ENCODE assay signal across 23 cellular contexts in genomic region chr13:35700661-35701060, GRCh38.
DNase-seq lines count a peak whose midpoint lies in the region; ATAC-seq, FAIRE-seq and TF ChIP-seq lines count a peak whose summit lies in the region.
"Had no signal": no experiment of that assay in that cellular context is flagged by ENCODE, and none has a peak within 500 bp of the region (broad histone marks: within the 10 kb centered on the region; RNA-seq: fewer than 3 reads in every experiment).

No MANE protein-coding gene starts in this region.

- ATAC-seq in stimulated activated naive CD8-positive, alpha-beta T cell treated with anti-CD3 and anti-CD28 coated beads, Interleukin-15, Interleukin-2, amounts not matched to agents 100 U/mL and 50 U/mL, for 24 hours, result no peak
- ATAC-seq: activated CD8-positive, alpha-beta T cell treated with anti-CD3 and anti-CD28 coated beads, Interleukin-2, amount 10 ng/mL, durations not matched to agents 7 days and 5 days; stimulated activated naive B cell treated with anti-CD40 and anti-IgM and Interleukin-4, amounts not matched to agents 10 μg/mL and 1 μg/mL and 100 μg/mL, for 72 hours; T-helper 17 cell had no signal

- H3K4me1 Mint-ChIP-seq in osteocyte (ENCODE audit: unreplicated experiment), result peaks cover 50% of the 10 kb centered on the region
- H3K4me1 Mint-ChIP-seq: stimulated activated naive B cell treated with anti-CD40 and anti-IgM and Interleukin-4, amounts not matched to agents 10 μg/mL and 1 μg/mL and 100 μg/mL, for 72 hours; T-helper 17 cell had no signal

- H3K4me2 ChIP-seq in fibroblast of lung (ENCODE audit: extremely low read depth, insufficient read depth, low read length), result peak overlapping the region; percentile 99

- no peak overlapping the region for H2AFZ ChIP-seq in fibroblast of lung (ENCODE audit: low read length)

- H3K9me3 ChIP-seq in SJSA1 (replicated peaks) (no peaks in the 10 kb centered on the region), fibroblast of lung (ENCODE audit: control insufficient read depth, insufficient read depth, low read depth, low read length) (no peaks in the 10 kb centered on the region)

- DNase-seq in AG10803 (ENCODE audit: low read depth) (peak; percentile 96), SJSA1 (ENCODE audit: low read depth in 1 of 2, low spot score in 2 of 2) (peak; percentile 61 to 76), fibroblast of lung (ENCODE audit: low read depth in 2 of 2) (peak in 1 of 2 donors; percentile 81), osteocyte (ENCODE audit: extremely low spot score, unreplicated experiment) (no peak), HTR-8/SVneo (ENCODE audit: insufficient read length, low spot score) (no peak), urothelium cell line (ENCODE audit: low spot score) (no peak), NCI-H2107 treated with DMSO at 0.1 percent for 48 hours (lab: John Stamatoyannopoulos, UW; ENCODE audit: unreplicated experiment) (no peak)
- DNase-seq in stimulated activated naive CD8-positive, alpha-beta T cell treated with anti-CD3 and anti-CD28 coated beads, Interleukin-15, Interleukin-2, amounts not matched to agents 100 U/mL and 50 U/mL, for 24 hours, result no peak
- DNase-seq: activated CD8-positive, alpha-beta T cell treated with anti-CD3 and anti-CD28 coated beads, Interleukin-2, amount 10 ng/mL, durations not matched to agents 7 days and 5 days; activated T-cell treated with anti-CD3 and anti-CD28 coated beads, Interleukin-2, amount 50 U/mL, for 48 hours; caudate nucleus; COR-L47; effector CD8-positive, alpha-beta T cell; NCI-H1694 treated with DMSO at 0.1 percent for 48 hours; NCI-H446; nephron progenitor cell; Right ventricle myocardium superior; stimulated activated naive B cell treated with anti-CD40 and anti-IgM and Interleukin-4, amounts not matched to agents 10 μg/mL and 1 μg/mL and 100 μg/mL, for 72 hours; T-helper 17 cell; WERI-Rb-1 had no signal

- H3K4me1 ChIP-seq in SJSA1 (replicated peaks) (peaks cover 87% of the 10 kb centered on the region), fibroblast of lung (ENCODE audit: control insufficient read depth, extremely low read depth, insufficient read depth, low read length) (peaks cover 24% of the 10 kb centered on the region)

- H3K9me3 Mint-ChIP-seq in osteocyte (ENCODE audit: unreplicated experiment), result peaks cover 4% of the 10 kb centered on the region
- H3K9me3 Mint-ChIP-seq: nephron progenitor cell had no signal

- peak overlapping the region; percentile 87 for H3K27ac ChIP-seq in SJSA1
- H3K27ac ChIP-seq in fibroblast of lung (ENCODE audit: insufficient read depth, low read length), result peak overlapping the region; percentile 95

- no peaks in the 10 kb centered on the region for H3K27me3 Mint-ChIP-seq in osteocyte (ENCODE audit: unreplicated experiment)

- TF ChIP-seq CTCF in AG10803 (conservative IDR thresholded peaks at IDR 0.05; ENCODE audit: low read length) (no peak), fibroblast of lung (conservative IDR thresholded peaks at IDR 0.05 in 1 of 2, IDR thresholded peaks at IDR 0.05 in 1 of 2; ENCODE audit: low read depth in 1 of 2, low read length in 2 of 2) (no peak), osteocyte (IDR thresholded peaks at IDR 0.05) (no peak)

- H3K36me3 ChIP-seq in SJSA1 (no peaks in the 10 kb centered on the region), fibroblast of lung (ENCODE audit: control insufficient read depth, insufficient read depth, low read length) (no peaks in the 10 kb centered on the region)
- H3K36me3 ChIP-seq: WERI-Rb-1 had no signal

- peak overlapping the region; percentile 48 for H3K27ac Mint-ChIP-seq in osteocyte (ENCODE audit: unreplicated experiment)
- H3K27ac Mint-ChIP-seq: activated CD8-positive, alpha-beta T cell treated with anti-CD3 and anti-CD28 coated beads, Interleukin-2, amount 10 ng/mL, durations not matched to agents 7 days and 5 days; activated naive CD8-positive, alpha-beta T cell; nephron progenitor cell; stimulated activated naive B cell treated with anti-CD40 and anti-IgM and Interleukin-4, amounts not matched to agents 10 μg/mL and 1 μg/mL and 100 μg/mL, for 72 hours; T-helper 17 cell; type B pancreatic cell had no signal

- H3K4me3 ChIP-seq in AG10803 (ENCODE audit: low read length) (peak overlapping the region; percentile 33), SJSA1 (no peak overlapping the region), fibroblast of lung (replicated peaks in 1 of 4; ENCODE audit: control extremely low read depth in 1 of 4, insufficient read depth in 1 of 4, low read depth in 3 of 4, low read length in 4 of 4) (no peak overlapping the region)

- no peak overlapping the region for H3K4me3 Mint-ChIP-seq in osteocyte (ENCODE audit: unreplicated experiment)
- H3K4me3 Mint-ChIP-seq: activated CD8-positive, alpha-beta T cell treated with anti-CD3 and anti-CD28 coated beads, Interleukin-2, amount 10 ng/mL, durations not matched to agents 7 days and 5 days; activated naive CD8-positive, alpha-beta T cell; stimulated activated naive B cell treated with anti-CD40 and anti-IgM and Interleukin-4, amounts not matched to agents 10 μg/mL and 1 μg/mL and 100 μg/mL, for 72 hours; T-helper 17 cell; type B pancreatic cell had no signal

- H3K27me3 ChIP-seq in SJSA1 (replicated peaks), result no peaks in the 10 kb centered on the region
- H3K27me3 ChIP-seq in fibroblast of lung (ENCODE audit: control insufficient read depth, insufficient read depth, low read length), result no peaks in the 10 kb centered on the region

- H4K20me1 ChIP-seq in fibroblast of lung (ENCODE audit: control insufficient read depth, extremely low read depth, insufficient read depth, low read length), result no peaks in the 10 kb centered on the region

- FAIRE-seq in HTR-8/SVneo (lab: Jason Lieb, UNC) (no peak), urothelium cell line (lab: Jason Lieb, UNC) (no peak)
- FAIRE-seq: H54 had no signal

- no peaks in the 10 kb centered on the region for H3K79me2 ChIP-seq in fibroblast of lung (ENCODE audit: control insufficient read depth, insufficient read depth, low read length)

- H3K9ac ChIP-seq in fibroblast of lung (ENCODE audit: insufficient read depth, low read length), result peak overlapping the region; percentile 40

- H3K36me3 Mint-ChIP-seq in osteocyte (ENCODE audit: unreplicated experiment), result no peaks in the 10 kb centered on the region
- H3K36me3 Mint-ChIP-seq: activated naive CD8-positive, alpha-beta T cell; stimulated activated naive B cell treated with anti-CD40 and anti-IgM and Interleukin-4, amounts not matched to agents 10 μg/mL and 1 μg/mL and 100 μg/mL, for 72 hours; type B pancreatic cell had no signal

Comparison
In these comparisons a context has a peak if more than half of its experiments do, and no peak if none do; other contexts are left out.
1. DNase-seq: peak in AG10803 (single experiment) and SJSA1 (2 of 2); none in osteocyte (single experiment), stimulated activated naive CD8-positive, alpha-beta T cell treated with anti-CD3 and anti-CD28 coated beads, Interleukin-15, Interleukin-2, amounts not matched to agents 100 U/mL and 50 U/mL, for 24 hours (single experiment), HTR-8/SVneo (single experiment), urothelium cell line (single experiment) and NCI-H2107 treated with DMSO at 0.1 percent for 48 hours (single experiment).